8 cellular contexts compared by ENCODE assay signal in the genomic region with DNA sequence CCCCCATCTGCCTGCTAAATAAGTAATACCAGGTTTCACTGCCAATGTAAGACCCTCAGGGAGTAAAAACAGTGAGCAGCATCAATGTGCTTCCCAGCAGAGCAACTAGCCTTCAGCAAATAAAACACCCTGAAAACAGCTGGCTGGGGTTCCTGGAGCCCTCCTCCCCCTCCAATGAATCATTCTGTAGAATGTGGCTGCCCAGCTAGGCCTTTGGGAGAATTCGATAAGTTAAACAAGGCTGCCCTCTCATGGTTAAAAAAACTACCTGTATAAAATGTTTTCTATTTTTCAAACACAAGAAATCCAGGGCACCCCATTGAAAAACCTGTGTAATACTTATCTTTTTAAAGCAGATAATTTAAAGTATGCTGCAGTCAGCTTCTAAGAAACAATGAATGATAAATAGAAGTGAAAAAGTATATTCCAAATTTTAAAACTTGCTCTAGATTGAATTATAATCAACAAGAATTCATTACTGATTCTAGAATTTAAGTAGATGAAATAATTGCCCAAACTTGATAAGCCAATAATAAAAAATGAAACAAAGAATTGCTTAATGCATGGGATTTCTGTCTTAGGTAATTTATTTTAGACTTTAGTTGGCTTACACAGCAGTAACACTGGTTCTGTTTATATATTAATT. TPM values are rescaled to one million over a fixed set of nuclear protein-coding genes. Genes with fewer than 3 reads are reported as not detected.
DNase-seq lines count a peak whose midpoint lies in the region; ATAC-seq and TF ChIP-seq lines count a peak whose summit lies in the region.
"Had no signal": no experiment of that assay in that cellular context is flagged by ENCODE, and none has a peak within 500 bp of the region (broad histone marks: within the 10 kb centered on the region; RNA-seq: fewer than 3 reads in every experiment).

No MANE protein-coding gene starts in this region.

- ATAC-seq in sciatic nerve = no peak

- no peak overlapping the region for H3K18ac ChIP-seq in neuronal stem cell (ENCODE audit: low read length)

- H2AK5ac ChIP-seq in neuronal stem cell (ENCODE audit: low read depth, low read length) = no peak overlapping the region

- intact Hi-C loops in OCI-LY7 (cut with micrococcal nuclease; ENCODE audit: unreplicated experiment) = no loop called here
- intact Hi-C loops in sciatic nerve (cut with DNase I) = no loop called here

- H3K4me2 ChIP-seq in OCI-LY7 (ENCODE audit: low read length) (no peak overlapping the region), neuronal stem cell (ENCODE audit: insufficient read depth, low read length, poor library complexity, severe bottlenecking) (no peak overlapping the region)

- H2BK120ac ChIP-seq in neuronal stem cell (ENCODE audit: low read depth, low read length) = no peak overlapping the region

- H3K27ac ChIP-seq in OCI-LY7 (ENCODE audit: low read depth, low read length, poor library complexity, severe bottlenecking) = no peak overlapping the region
- no peak overlapping the region for H3K27ac ChIP-seq in neuronal stem cell (replicated peaks; ENCODE audit: low read length)
- H3K27ac ChIP-seq: skin epidermis had no signal

- H2BK5ac ChIP-seq in neuronal stem cell (ENCODE audit: low read length) = no peak overlapping the region

- POLR2A ChIA-PET in OCI-LY7 (lab: Charles Lee) = no interaction called here

- peaks cover 0 to 10% (median 0%) of the 10 kb centered on the region in 3 experiments for H3K27me3 ChIP-seq in neuronal stem cell (ENCODE audit: control insufficient read depth in 3 of 3, insufficient read depth in 3 of 3, low read depth in 1 of 3, low read length in 3 of 3)

- H2AFZ ChIP-seq in OCI-LY7 (ENCODE audit: low read length) = no peak overlapping the region
- H2AFZ ChIP-seq in neuronal stem cell (ENCODE audit: low read length) = no peak overlapping the region

- H3K79me2 ChIP-seq in OCI-LY7 (ENCODE audit: insufficient read depth, low read depth, low read length) = no peaks in the 10 kb centered on the region

- H3K23ac ChIP-seq in neuronal stem cell (ENCODE audit: low read depth, low read length, poor library complexity) = no peak overlapping the region

- H3K14ac ChIP-seq in neuronal stem cell (ENCODE audit: low read length) = no peak overlapping the region

- H4K20me1 ChIP-seq in OCI-LY7 (ENCODE audit: insufficient read depth, low read length) = no peaks in the 10 kb centered on the region

- H4K91ac ChIP-seq in neuronal stem cell (ENCODE audit: low read depth, low read length, poor library complexity) = no peak overlapping the region

- WGBS in neuronal stem cell (ENCODE audit: extremely low coverage in 2 of 2, insufficient read length in 2 of 2, insufficient replicate concordance in 1 of 2), 2 donors = no CpG with 5 or more reads among the region's 1 CpG

- BruUV-seq in OCI-LY7 (replicated peaks; lab: Mats Ljungman, UMichigan) = no TSS peak

- no peak overlapping the region for H3K4me3 ChIP-seq in OCI-LY7 (ENCODE audit: low read depth, low read length, poor library complexity, severe bottlenecking)
- no peak overlapping the region for H3K4me3 ChIP-seq in neuronal stem cell (ENCODE audit: low read length in 2 of 2)
- H3K4me3 ChIP-seq: skin epidermis had no signal

- no peak overlapping the region for H3K9ac ChIP-seq in neuronal stem cell (ENCODE audit: low read depth, low read length, poor library complexity)

- peak; percentile 34 for TF ChIP-seq CTCF in GM10266 (IDR thresholded peaks at IDR 0.05; ENCODE audit: control insufficient read depth, insufficient read depth, low read depth, missing control alignments)
- peak; percentile 75 for TF ChIP-seq CTCF in OCI-LY7 (conservative IDR thresholded peaks at IDR 0.05; ENCODE audit: low read length)

- H3K36me3 ChIP-seq in OCI-LY7 (ENCODE audit: insufficient read depth, low read length) (no peaks in the 10 kb centered on the region), neuronal stem cell (replicated peaks in 1 of 2; ENCODE audit: control insufficient read depth in 2 of 2, insufficient read depth in 2 of 2, low read length in 2 of 2) (no peaks in the 10 kb centered on the region)

- H3K9me3 ChIP-seq in OCI-LY7 (ENCODE audit: low read length) = no peaks in the 10 kb centered on the region
- no peaks in the 10 kb centered on the region for H3K9me3 ChIP-seq in neuronal stem cell (replicated peaks in 1 of 2; ENCODE audit: control insufficient read depth in 2 of 2, insufficient read depth in 1 of 2, low read depth in 1 of 2, low read length in 2 of 2)

- H3K9me2 ChIP-seq in OCI-LY7 (ENCODE audit: insufficient read depth, low read length) = no peaks in the 10 kb centered on the region

- CTCF ChIA-PET in OCI-LY7 (lab: Charles Lee; ENCODE audit: unreplicated experiment) = no interaction called here

- H2BK15ac ChIP-seq in neuronal stem cell (ENCODE audit: low read length) = no peak overlapping the region

- H3K4me1 ChIP-seq in OCI-LY7 (ENCODE audit: insufficient read depth, low read length, poor library complexity, severe bottlenecking) (no peaks in the 10 kb centered on the region), neuronal stem cell (ENCODE audit: control insufficient read depth in 2 of 2, insufficient read depth in 1 of 2, low read depth in 1 of 2, low read length in 2 of 2) (no peaks in the 10 kb centered on the region)

- H2BK12ac ChIP-seq in neuronal stem cell (ENCODE audit: low read length) = no peak overlapping the region

- no peak overlapping the region for H3K4ac ChIP-seq in neuronal stem cell (ENCODE audit: low read length)

- peak; percentile 28 for DNase-seq in GM10266 (ENCODE audit: extremely low spot score)
- peak; percentile 18 for DNase-seq in KG1 (lab: John Stamatoyannopoulos, UW)
- DNase-seq in OCI-LY7 (ENCODE audit: low spot score) = peak; percentile 32
- peak; percentile 57 for DNase-seq in epidermal melanocyte (ENCODE audit: insufficient read length, low spot score)
- peak; percentile 51 for DNase-seq in neuronal stem cell (ENCODE audit: low spot score)
- no peak for DNase-seq in sciatic nerve (ENCODE audit: low spot score)
- no peak for DNase-seq in stimulated activated CD4-positive, alpha-beta T cell treated with anti-CD3 and anti-CD28 coated beads, Interleukin-4, amount 100 ng/mL, for 4 hours

- H4K8ac ChIP-seq in neuronal stem cell (ENCODE audit: low read depth, low read length) = no peak overlapping the region

- H3K79me1 ChIP-seq in neuronal stem cell (ENCODE audit: low read depth, low read length) = no peaks in the 10 kb centered on the region

RNA-seq across cellular contexts. Expression of a gene that starts 9.4 kb away (rescaled TPM):
- total RNA-seq in OCI-LY7 (2014; rRNA removed; shearing (Covaris generic)) = not detected in 2 replicates
- not detected in 2 replicates for total RNA-seq in OCI-LY7 (2022)
- polyA plus RNA-seq in neuronal stem cell (2013, experiment 1 of 2) = 29.0 TPM
- 29.5 TPM for polyA plus RNA-seq in neuronal stem cell (2013, experiment 2 of 2)
- 15.3 TPM for total RNA-seq in sciatic nerve

Comparison
In these comparisons a context has a peak if more than half of its experiments do, and no peak if none do; other contexts are left out.
1. DNase-seq: peak in GM10266 (single experiment), KG1 (single experiment), OCI-LY7 (single experiment), epidermal melanocyte (single experiment) and neuronal stem cell (single experiment); none in sciatic nerve (single experiment) and stimulated activated CD4-positive, alpha-beta T cell treated with anti-CD3 and anti-CD28 coated beads, Interleukin-4, amount 100 ng/mL, for 4 hours (0 of 2).
2. RNA of a gene that starts 9.4 kb away (total RNA-seq): 15.3 TPM in sciatic nerve (single experiment); not detected in OCI-LY7; every median in the first group is over 10 times any median in the second.